ENCODE assay signal across 1 cellular context in genomic region chr14:35398095-35398584, GRCh38.
TF ChIP-seq lines count a peak whose summit lies in the region.

No MANE protein-coding gene starts in this region.

TF ChIP-seq in GM23338, 12 proteins besides CTCF, POLR2A, EP300 and RAD21 (continued from another document):
- TF ChIP-seq ZNF462 (CRISPR knock-in tag; IDR thresholded peaks at IDR 0.05) (no peak), ZNF114 (CRISPR knock-in tag; IDR thresholded peaks at IDR 0.05) (no peak), EZH2phosphoT487 (IDR thresholded peaks at IDR 0.05; ENCODE audit: unreplicated experiment) (no peak), STAT1 (IDR thresholded peaks at IDR 0.05; ENCODE audit: unreplicated experiment) (no peak), JUNB (IDR thresholded peaks at IDR 0.05; ENCODE audit: unreplicated experiment) (no peak), REST (IDR thresholded peaks at IDR 0.05; ENCODE audit: unreplicated experiment) (no peak), ZNF331 (CRISPR knock-in tag; IDR thresholded peaks at IDR 0.05; ENCODE audit: low read depth) (no peak), CREB1 (CRISPR knock-in tag; IDR thresholded peaks at IDR 0.05; ENCODE audit: low read depth) (no peak)
TF ChIP-seq in GM23338: peak in this region for 0.
